In the genomic region with DNA sequence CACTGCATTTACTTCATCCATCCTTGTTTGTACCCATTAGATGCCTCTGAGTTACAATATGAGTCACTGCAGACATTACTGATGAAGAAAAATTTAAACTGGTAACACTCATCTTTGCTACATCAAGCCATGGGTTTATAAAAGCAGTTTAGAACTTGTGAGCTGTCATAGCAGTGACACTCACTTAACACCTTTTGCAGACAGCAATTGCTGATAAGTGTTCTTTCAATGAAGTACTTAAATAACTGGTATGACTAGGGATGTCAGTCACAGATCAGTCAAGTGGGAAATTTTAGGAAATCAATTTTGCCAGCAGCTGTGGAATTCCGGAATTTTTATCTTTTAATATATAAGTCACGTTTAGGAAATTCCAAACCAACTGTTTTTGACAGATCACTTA, we compare ENCODE assay signal across 28 cellular contexts.
"Had no signal": no experiment of that assay in that cellular context is flagged by ENCODE, and none has a peak within 500 bp of the region (broad histone marks: within the 10 kb centered on the region; RNA-seq: fewer than 3 reads in every experiment).

No MANE protein-coding gene starts in this region.

- H3K4me3 Mint-ChIP-seq: naive thymus-derived CD4-positive, alpha-beta T cell; nephron; stimulated activated naive CD8-positive, alpha-beta T cell treated with anti-CD3 and anti-CD28 coated beads, Interleukin-15, amount 100 ng/mL, for 72 hours had no signal

- H3K4me1 Mint-ChIP-seq: naive thymus-derived CD4-positive, alpha-beta T cell; stimulated activated naive CD8-positive, alpha-beta T cell treated with anti-CD3 and anti-CD28 coated beads, Interleukin-15, amount 100 ng/mL, for 72 hours had no signal

- DNase-seq: dermis blood vessel endothelial cell; effector memory CD4-positive, alpha-beta T cell; heart right ventricle; hippocampal formation; mesenchymal stem cell; midbrain; naive thymus-derived CD4-positive, alpha-beta T cell; ovary; posterior cingulate gyrus; psoas muscle; stimulated activated CD4-positive, alpha-beta T cell treated with anti-CD3 and anti-CD28 coated beads, Interleukin-12 subunit alpha, Interleukin-12 subunit beta, amount 100 ng/mL, for 4 hours; stimulated activated CD4-positive, alpha-beta T cell treated with anti-CD3 and anti-CD28 coated beads, Interleukin-1b, Interleukin-23, amount 100 ng/mL, for 48 hours; stimulated activated CD4-positive, alpha-beta T cell treated with anti-CD3 and anti-CD28 coated beads, Interleukin-4, amount 100 ng/mL, for 1 hour; stimulated activated CD8-positive, alpha-beta memory T cell treated with anti-CD3 and anti-CD28 coated beads, Interleukin-4, amount 100 ng/mL, for 48 hours; stimulated activated naive CD4-positive, alpha-beta T cell; stimulated activated naive CD8-positive, alpha-beta T cell treated with anti-CD3 and anti-CD28 coated beads, Interleukin-15, amount 100 ng/mL, for 72 hours; transverse colon; upper lobe of right lung; uterus had no signal

- H3K27me3 ChIP-seq: esophagus muscularis mucosa, foreskin keratinocyte, gastroesophageal sphincter, ovary, suprapubic skin, transverse colon, upper lobe of right lung, uterus had no signal

- H3K4me2 ChIP-seq: smooth muscle cell had no signal

- H3K27ac Mint-ChIP-seq: naive thymus-derived CD4-positive, alpha-beta T cell; stimulated activated naive CD8-positive, alpha-beta T cell treated with anti-CD3 and anti-CD28 coated beads, Interleukin-15, amount 100 ng/mL, for 72 hours had no signal

- H3K9me3 ChIP-seq: esophagus muscularis mucosa, gastroesophageal sphincter, heart right ventricle, ovary, psoas muscle, suprapubic skin, transverse colon, upper lobe of right lung, uterus had no signal

- H3K36me3 Mint-ChIP-seq: naive thymus-derived CD4-positive, alpha-beta T cell had no signal

- H3K27me3 Mint-ChIP-seq: naive thymus-derived CD4-positive, alpha-beta T cell; stimulated activated naive CD8-positive, alpha-beta T cell treated with anti-CD3 and anti-CD28 coated beads, Interleukin-15, amount 100 ng/mL, for 72 hours had no signal

- H3K36me3 ChIP-seq: esophagus muscularis mucosa, gastroesophageal sphincter, heart right ventricle, ovary, suprapubic skin, transverse colon, upper lobe of right lung, uterus had no signal

- H3K4me1 ChIP-seq: foreskin keratinocyte, gastroesophageal sphincter, psoas muscle, suprapubic skin, transverse colon, upper lobe of right lung, uterus had no signal

- ATAC-seq: gastroesophageal sphincter; heart right ventricle; naive thymus-derived CD4-positive, alpha-beta T cell; psoas muscle; sciatic nerve; stimulated activated naive CD8-positive, alpha-beta T cell treated with anti-CD3 and anti-CD28 coated beads, Interleukin-15, amount 100 ng/mL, for 72 hours; upper lobe of right lung had no signal

- H3K4me3 ChIP-seq: coronary artery, esophagus muscularis mucosa, gastroesophageal sphincter, heart right ventricle, lung, ovary, psoas muscle, smooth muscle cell, suprapubic skin, transverse colon, upper lobe of right lung, uterus had no signal

- H3K9me3 Mint-ChIP-seq: nephron; stimulated activated naive CD8-positive, alpha-beta T cell treated with anti-CD3 and anti-CD28 coated beads, Interleukin-15, amount 100 ng/mL, for 72 hours had no signal

- H3K27ac ChIP-seq: coronary artery, esophagus muscularis mucosa, foreskin keratinocyte, gastroesophageal sphincter, heart right ventricle, ovary, psoas muscle, suprapubic skin, transverse colon, upper lobe of right lung, uterus had no signal
